22 cellular contexts compared by ENCODE assay signal in genomic region chr12:3607039-3607719, GRCh38.
DNase-seq lines count a peak whose midpoint lies in the region; ATAC-seq, FAIRE-seq and TF ChIP-seq lines count a peak whose summit lies in the region.
"Had no signal": no experiment of that assay in that cellular context is flagged by ENCODE, and none has a peak within 500 bp of the region (broad histone marks: within the 10 kb centered on the region; RNA-seq: fewer than 3 reads in every experiment).

No MANE protein-coding gene starts in this region.

- H3K4me1 ChIP-seq in HepG2 (ENCODE audit: insufficient read depth, low read length) (no peaks in the 10 kb centered on the region), right lobe of liver (no peaks in the 10 kb centered on the region)
- no peaks in the 10 kb centered on the region for H3K4me1 ChIP-seq in naive thymus-derived CD4-positive, alpha-beta T cell (ENCODE audit: control insufficient read depth in 2 of 2, insufficient read depth in 2 of 2, low read length in 2 of 2)
- H3K4me1 ChIP-seq: colonic mucosa had no signal

- intact Hi-C loops in HepG2 (cut with micrococcal nuclease; ENCODE audit: unreplicated experiment) = no loop called here
- intact Hi-C loops in right lobe of liver (cut with DNase I) = no loop called here
- intact Hi-C loops in naive thymus-derived CD4-positive, alpha-beta T cell (cut with micrococcal nuclease) = no loop called here

- DNase-seq in HepG2 (ENCODE audit: low spot score) (no peak), right lobe of liver (no peak), NCI-H2227 treated with DMSO at 0.1 percent for 48 hours (lab: John Stamatoyannopoulos, UW) (peak; percentile 82), urothelium cell line (ENCODE audit: low spot score) (no peak)
- no peak for DNase-seq in naive thymus-derived CD4-positive, alpha-beta T cell
- DNase-seq in stimulated activated CD4-positive, alpha-beta T cell treated with anti-CD3 and anti-CD28 coated beads, Interleukin-1b, Interleukin-23, amount 100 ng/mL, for 48 hours = no peak
- DNase-seq: activated CD4-positive, alpha-beta memory T cell treated with anti-CD3 and anti-CD28 coated beads, Interleukin-2, amount 10 ng/mL, durations not matched to agents 7 days and 5 days; activated gamma-delta T cell treated with Interleukin-2 at 50 U/mL for 16 hours; brain microvascular endothelial cell; colonic mucosa; DMS 273 treated with DMSO at 0.1 percent for 48 hours; GDM1; H9; NCI-H526 treated with DMSO at 0.1 percent for 48 hours; SHP77 treated with DMSO at 0.1 percent for 48 hours; substantia nigra; SW 1271 had no signal

- H3K27me3 ChIP-seq in HepG2 (ENCODE audit: control insufficient read depth in 1 of 2, insufficient read depth in 2 of 2, low read length in 2 of 2) (peaks cover 2 to 48% of the 10 kb centered on the region in 2 experiments), right lobe of liver (no peaks in the 10 kb centered on the region)
- H3K27me3 ChIP-seq in naive thymus-derived CD4-positive, alpha-beta T cell (ENCODE audit: control insufficient read depth in 2 of 2, insufficient read depth in 2 of 2, low read length in 2 of 2) = no peaks in the 10 kb centered on the region
- H3K27me3 ChIP-seq: brain microvascular endothelial cell, colonic mucosa had no signal

- FAIRE-seq in HepG2 (lab: Jason Lieb, UNC) (no peak), urothelium cell line (lab: Jason Lieb, UNC) (peak; percentile 35)
- FAIRE-seq: GM18507 had no signal

- no peaks in the 10 kb centered on the region for H4K20me1 ChIP-seq in HepG2 (ENCODE audit: insufficient read depth, low read length)

- H3K4me3 ChIP-seq in HepG2 (replicated peaks in 1 of 3; ENCODE audit: insufficient read depth in 1 of 3, low read depth in 2 of 3, low read length in 3 of 3) = no peak overlapping the region
- H3K4me3 ChIP-seq in right lobe of liver = no peak overlapping the region
- H3K4me3 ChIP-seq in naive thymus-derived CD4-positive, alpha-beta T cell (ENCODE audit: low read length) = no peak overlapping the region
- H3K4me3 ChIP-seq: colonic mucosa, lung had no signal

- no peak for TF ChIP-seq POLR2A in HepG2 (IDR thresholded peaks at IDR 0.05; ENCODE audit: insufficient read depth in 1 of 2, low read depth in 2 of 2, low read length in 2 of 2)
- TF ChIP-seq POLR2A in right lobe of liver (IDR thresholded peaks at IDR 0.05) = no peak

- peaks cover 16 to 47% (median 35%) of the 10 kb centered on the region in 5 donors for H3K36me3 Mint-ChIP-seq in naive thymus-derived CD4-positive, alpha-beta T cell

- CTCF ChIA-PET in HepG2 (lab: Yijun Ruan, JAX; ENCODE audit: low intra/inter-chr PET ratio, low total read pairs) = no interaction called here
- CTCF ChIA-PET in naive thymus-derived CD4-positive, alpha-beta T cell (lab: Charles Lee) = no interaction called here

- no peak for TF ChIP-seq RAD21 in HepG2 (CRISPR knock-in tag; IDR thresholded peaks at IDR 0.05)

- no peak overlapping the region for H3K4me2 ChIP-seq in HepG2 (ENCODE audit: low read depth, low read length)

- no peak overlapping the region for H2AFZ ChIP-seq in HepG2 (ENCODE audit: low read length)

- TF ChIP-seq EP300 in HepG2 (IDR thresholded peaks at IDR 0.05; ENCODE audit: low read depth in 2 of 2, low read length in 2 of 2) (no peak), HepG2 (CRISPR knock-in tag; IDR thresholded peaks at IDR 0.05; ENCODE audit: borderline replicate concordance) (no peak)

- H3K36me3 ChIP-seq in HepG2 (replicated peaks in 1 of 2; ENCODE audit: control insufficient read depth in 1 of 2, insufficient read depth in 2 of 2, low read length in 2 of 2) (no peaks in the 10 kb centered on the region), right lobe of liver (no peaks in the 10 kb centered on the region)
- H3K36me3 ChIP-seq in naive thymus-derived CD4-positive, alpha-beta T cell (ENCODE audit: control insufficient read depth in 2 of 3, insufficient read depth in 3 of 3, low read length in 3 of 3) = peaks cover 0 to 15% (median 0%) of the 10 kb centered on the region in 3 experiments
- H3K36me3 ChIP-seq: brain microvascular endothelial cell, colonic mucosa had no signal

- 0% methylated on average over 5 of the region's 9 CpGs for WGBS in HepG2 (ENCODE audit: low lambda C conversion rate)
- 66% methylated on average over 8 of the region's 9 CpGs for WGBS in right lobe of liver (ENCODE audit: insufficient coverage, low coverage, low lambda C conversion rate, missing lambda C conversion rate)

- H3K27ac ChIP-seq in HepG2 (ENCODE audit: extremely low read length, insufficient read depth, low read length) (no peak overlapping the region), right lobe of liver (no peak overlapping the region)
- no peak overlapping the region for H3K27ac ChIP-seq in naive thymus-derived CD4-positive, alpha-beta T cell (ENCODE audit: low read depth, low read length)
- H3K27ac ChIP-seq: brain microvascular endothelial cell, colonic mucosa had no signal

- no TSS peak for BruUV-seq in HepG2 (replicated peaks; lab: Mats Ljungman, UMichigan)

- POLR2A ChIA-PET in HepG2 (lab: Yijun Ruan, JAX) = no interaction called here
- POLR2A ChIA-PET in naive thymus-derived CD4-positive, alpha-beta T cell (lab: Charles Lee) = interaction anchor here (0.6 kb wide), 1 partner anchor 1067 kb away, joined by 3 read pairs; no protein-coding TSS in a partner anchor

- H3K9me3 ChIP-seq in HepG2 (ENCODE audit: low read length) = no peaks in the 10 kb centered on the region
- H3K9me3 ChIP-seq in right lobe of liver = no peaks in the 10 kb centered on the region
- H3K9me3 ChIP-seq in naive thymus-derived CD4-positive, alpha-beta T cell (ENCODE audit: control insufficient read depth in 2 of 3, low read length in 3 of 3) = peaks cover 0 to 5% (median 0%) of the 10 kb centered on the region in 3 experiments
- H3K9me3 ChIP-seq: colonic mucosa had no signal

- H3K4me1 Mint-ChIP-seq in naive thymus-derived CD4-positive, alpha-beta T cell = peaks cover 0 to 14% (median 6%) of the 10 kb centered on the region in 7 donors
- H3K4me1 Mint-ChIP-seq: activated CD4-positive, alpha-beta memory T cell treated with anti-CD3 and anti-CD28 coated beads, Interleukin-2, amount 10 ng/mL, durations not matched to agents 7 days and 5 days had no signal

- no peaks in the 10 kb centered on the region for H3K79me2 ChIP-seq in HepG2 (ENCODE audit: insufficient read depth, low read length)

- peak overlapping the region in 5 of 9 donors; percentile 9 to 69 (median 36) for H3K27ac Mint-ChIP-seq in naive thymus-derived CD4-positive, alpha-beta T cell
- H3K27ac Mint-ChIP-seq: activated CD4-positive, alpha-beta memory T cell treated with anti-CD3 and anti-CD28 coated beads, Interleukin-2, amount 10 ng/mL, durations not matched to agents 7 days and 5 days; H9 had no signal

- H3K9ac ChIP-seq in HepG2 (ENCODE audit: insufficient read depth, low read depth, low read length) = no peak overlapping the region

- H3K9me3 Mint-ChIP-seq in naive thymus-derived CD4-positive, alpha-beta T cell = peaks cover 0 to 30% (median 14%) of the 10 kb centered on the region in 11 donors
- H3K9me3 Mint-ChIP-seq: activated CD4-positive, alpha-beta memory T cell treated with anti-CD3 and anti-CD28 coated beads, Interleukin-2, amount 10 ng/mL, durations not matched to agents 7 days and 5 days; H9 had no signal

- TF ChIP-seq CTCF in HepG2 (CRISPR knock-in tag; IDR thresholded peaks at IDR 0.05) (no peak), right lobe of liver (IDR thresholded peaks at IDR 0.05) (no peak)

- peaks cover 0 to 20% (median 0%) of the 10 kb centered on the region in 5 donors for H3K27me3 Mint-ChIP-seq in naive thymus-derived CD4-positive, alpha-beta T cell

- H3K4me3 Mint-ChIP-seq in naive thymus-derived CD4-positive, alpha-beta T cell = no peak overlapping the region
- H3K4me3 Mint-ChIP-seq: activated CD4-positive, alpha-beta memory T cell treated with anti-CD3 and anti-CD28 coated beads, Interleukin-2, amount 10 ng/mL, durations not matched to agents 7 days and 5 days; H9 had no signal

- ATAC-seq in HepG2 (no peak), right lobe of liver (no peak), HG02759 (IDR thresholded peaks at IDR 0.05; ENCODE audit: unreplicated experiment) (no peak), HG02852 (IDR thresholded peaks at IDR 0.05; ENCODE audit: unreplicated experiment) (no peak)
- ATAC-seq in naive thymus-derived CD4-positive, alpha-beta T cell = no peak
- ATAC-seq: sciatic nerve had no signal

- in situ Hi-C loops in HepG2 (cut with HindIII; ENCODE audit: extremely low pct_ligation_motif_present, low pct_unique_long_range_greater_than_20kb) = no loop called here

TF ChIP-seq in HepG2, 621 proteins besides CTCF, POLR2A, EP300 and RAD21 (continues in another document):
- TF ChIP-seq MAFF (IDR thresholded peaks at IDR 0.05; ENCODE audit: low read depth, low read length) (peak; percentile 68), ARNTL (CRISPR knock-in tag; IDR thresholded peaks at IDR 0.05) (no peak), ZNF260 (CRISPR knock-in tag; IDR thresholded peaks at IDR 0.05; ENCODE audit: borderline replicate concordance, low read depth) (no peak), MAFK (conservative IDR thresholded peaks at IDR 0.05 in 1 of 2, IDR thresholded peaks at IDR 0.05 in 1 of 2; ENCODE audit: low read length in 2 of 2) (peak; percentile 62 to 75), CENPT (CRISPR knock-in tag; IDR thresholded peaks at IDR 0.05; ENCODE audit: low read depth) (no peak), SSRP1 (CRISPR knock-in tag; IDR thresholded peaks at IDR 0.05) (no peak), FOXA1 (IDR thresholded peaks at IDR 0.05) (no peak), FOXA1 (CRISPR knock-in tag; IDR thresholded peaks at IDR 0.05) (no peak), ZNF264 (CRISPR knock-in tag; IDR thresholded peaks at IDR 0.05) (no peak), ZNF777 (CRISPR knock-in tag; IDR thresholded peaks at IDR 0.05) (no peak), KLF11 (CRISPR knock-in tag; IDR thresholded peaks at IDR 0.05) (no peak)
- TF ChIP-seq, protein P1, sequence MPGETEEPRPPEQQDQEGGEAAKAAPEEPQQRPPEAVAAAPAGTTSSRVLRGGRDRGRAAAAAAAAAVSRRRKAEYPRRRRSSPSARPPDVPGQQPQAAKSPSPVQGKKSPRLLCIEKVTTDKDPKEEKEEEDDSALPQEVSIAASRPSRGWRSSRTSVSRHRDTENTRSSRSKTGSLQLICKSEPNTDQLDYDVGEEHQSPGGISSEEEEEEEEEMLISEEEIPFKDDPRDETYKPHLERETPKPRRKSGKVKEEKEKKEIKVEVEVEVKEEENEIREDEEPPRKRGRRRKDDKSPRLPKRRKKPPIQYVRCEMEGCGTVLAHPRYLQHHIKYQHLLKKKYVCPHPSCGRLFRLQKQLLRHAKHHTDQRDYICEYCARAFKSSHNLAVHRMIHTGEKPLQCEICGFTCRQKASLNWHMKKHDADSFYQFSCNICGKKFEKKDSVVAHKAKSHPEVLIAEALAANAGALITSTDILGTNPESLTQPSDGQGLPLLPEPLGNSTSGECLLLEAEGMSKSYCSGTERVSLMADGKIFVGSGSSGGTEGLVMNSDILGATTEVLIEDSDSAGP (CRISPR knock-in tag; IDR thresholded peaks at IDR 0.05; ENCODE audit: borderline replicate concordance) = no peak
- TF ChIP-seq, protein P2, sequence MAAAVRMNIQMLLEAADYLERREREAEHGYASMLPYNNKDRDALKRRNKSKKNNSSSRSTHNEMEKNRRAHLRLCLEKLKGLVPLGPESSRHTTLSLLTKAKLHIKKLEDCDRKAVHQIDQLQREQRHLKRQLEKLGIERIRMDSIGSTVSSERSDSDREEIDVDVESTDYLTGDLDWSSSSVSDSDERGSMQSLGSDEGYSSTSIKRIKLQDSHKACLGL (CRISPR knock-in tag; IDR thresholded peaks at IDR 0.05) = no peak
